ENCODE assay signal across 22 cellular contexts in the genomic region with DNA sequence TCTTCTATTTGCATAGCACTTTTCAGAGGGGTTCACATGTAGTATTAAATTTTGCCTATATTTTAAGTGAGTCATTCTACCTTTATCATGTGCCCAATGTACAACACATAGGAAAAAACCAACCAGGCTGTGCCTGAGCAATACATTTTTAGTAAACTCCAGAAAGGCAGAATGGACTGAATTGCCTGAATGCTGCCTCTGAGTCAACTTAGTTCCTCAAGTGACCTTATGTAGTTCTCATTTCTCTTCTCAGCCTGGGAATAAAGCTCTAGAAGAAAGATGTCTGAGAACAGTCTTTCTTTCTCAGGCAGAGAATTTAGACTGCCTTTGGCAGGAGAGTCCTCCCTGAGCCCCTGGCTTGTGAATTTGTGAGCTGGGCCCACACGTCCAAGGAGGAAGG. TPM values are rescaled to one million over a fixed set of nuclear protein-coding genes. Genes with fewer than 3 reads are reported as not detected.
"Had no signal": no experiment of that assay in that cellular context is flagged by ENCODE, and none has a peak within 500 bp of the region (broad histone marks: within the 10 kb centered on the region; RNA-seq: fewer than 3 reads in every experiment).

No MANE protein-coding gene starts in this region.

- H3K27ac Mint-ChIP-seq: activated CD4-positive, alpha-beta T cell treated with anti-CD3 and anti-CD28 coated beads for 36 hours; activated naive CD4-positive, alpha-beta T cell treated with anti-CD3 and anti-CD28 coated beads, Interleukin-2, amount 50 U/mL, for 72 hours; stimulated activated naive CD8-positive, alpha-beta T cell treated with anti-CD3 and anti-CD28 coated beads, Interleukin-15, amount 100 ng/mL, for 72 hours; T-helper 2 cell treated with Interferon-gamma antibody and Interleukin-4, amounts not matched to agents 5 μg/mL and 100 μg/mL, for 36 hours; WTC11 had no signal

- H3K4me3 ChIP-seq: adrenal gland, body of pancreas, colonic mucosa, upper lobe of left lung had no signal

- DNase-seq: activated CD4-positive, alpha-beta T cell treated with anti-CD3 and anti-CD28 coated beads for 36 hours; activated CD4-positive, alpha-beta T cell treated with anti-CD3 and anti-CD28 coated beads, Interleukin-2, amount 50 U/mL, for 48 hours; activated gamma-delta T cell treated with Interleukin-2 at 50 U/mL for 16 hours; adrenal gland; body of pancreas; central memory CD4-positive, alpha-beta T cell; colonic mucosa; foreskin melanocyte; glutamatergic neuron; hypothalamus; kidney; mammary epithelial cell; midbrain; occipital lobe; posterior cingulate gyrus; retina; stimulated activated CD4-positive, alpha-beta T cell treated with anti-CD3 and anti-CD28 coated beads, Interleukin-4, amount 100 ng/mL, for 1 hour; stimulated activated naive CD8-positive, alpha-beta T cell treated with anti-CD3 and anti-CD28 coated beads, Interleukin-15, amount 100 ng/mL, for 72 hours; upper lobe of left lung had no signal

- H3K4me3 Mint-ChIP-seq: activated CD4-positive, alpha-beta T cell treated with anti-CD3 and anti-CD28 coated beads for 36 hours; stimulated activated naive CD8-positive, alpha-beta T cell treated with anti-CD3 and anti-CD28 coated beads, Interleukin-15, amount 100 ng/mL, for 72 hours; T-helper 2 cell treated with Interferon-gamma antibody and Interleukin-4, amounts not matched to agents 5 μg/mL and 100 μg/mL, for 36 hours; WTC11 had no signal

- H3K36me3 ChIP-seq: adrenal gland, colonic mucosa had no signal

- ATAC-seq: activated CD4-positive, alpha-beta T cell treated with anti-CD3 and anti-CD28 coated beads for 36 hours; activated naive CD4-positive, alpha-beta T cell treated with anti-CD3 and anti-CD28 coated beads, Interleukin-2, amount 50 U/mL, for 72 hours; body of pancreas; stimulated activated naive CD8-positive, alpha-beta T cell treated with anti-CD3 and anti-CD28 coated beads, Interleukin-15, amount 100 ng/mL, for 72 hours; WTC11 had no signal

- H3K27me3 ChIP-seq: adrenal gland, body of pancreas, colonic mucosa, upper lobe of left lung had no signal

- H3K36me3 Mint-ChIP-seq: activated naive CD4-positive, alpha-beta T cell treated with anti-CD3 and anti-CD28 coated beads, Interleukin-2, amount 50 U/mL, for 72 hours had no signal

- H3K4me1 ChIP-seq: colonic mucosa had no signal

- H3K9me3 ChIP-seq: adrenal gland, body of pancreas, colonic mucosa, upper lobe of left lung had no signal

- FAIRE-seq: kidney had no signal

- H3K27ac ChIP-seq: adrenal gland, colonic mucosa, upper lobe of left lung had no signal

- H3K9me3 Mint-ChIP-seq: activated naive CD4-positive, alpha-beta T cell treated with anti-CD3 and anti-CD28 coated beads, Interleukin-2, amount 50 U/mL, for 72 hours; stimulated activated naive CD8-positive, alpha-beta T cell treated with anti-CD3 and anti-CD28 coated beads, Interleukin-15, amount 100 ng/mL, for 72 hours; T-helper 2 cell treated with Interferon-gamma antibody and Interleukin-4, amounts not matched to agents 5 μg/mL and 100 μg/mL, for 36 hours; WTC11 had no signal

RNA-seq across cellular contexts. Expression of a gene that starts 13.0 kb away (rescaled TPM):
- total RNA-seq: activated CD4-positive, alpha-beta T cell treated with anti-CD3 and anti-CD28 coated beads for 36 hours had no signal
